ENCODE assay signal across 14 cellular contexts in genomic region chr15:50798684-50799083, GRCh38. TPM values are rescaled to one million over a fixed set of nuclear protein-coding genes. Genes with fewer than 3 reads are reported as not detected.
DNase-seq lines count a peak whose midpoint lies in the region; ATAC-seq and TF ChIP-seq lines count a peak whose summit lies in the region.
"Had no signal": no experiment of that assay in that cellular context is flagged by ENCODE, and none has a peak within 500 bp of the region (broad histone marks: within the 10 kb centered on the region; RNA-seq: fewer than 3 reads in every experiment).

No MANE protein-coding gene starts in this region.

- H3K4me1 ChIP-seq in mammary epithelial cell (ENCODE audit: insufficient read depth, low read length), result peaks cover 14% of the 10 kb centered on the region
- H3K4me1 ChIP-seq in trophoblast cell (ENCODE audit: control insufficient read depth in 1 of 2, insufficient read depth in 2 of 2, low read length in 2 of 2), result peaks cover 2 to 7% of the 10 kb centered on the region in 2 experiments
- H3K4me1 ChIP-seq: heart left ventricle had no signal

- 55% methylated on average over 3 of the region's 3 CpGs for WGBS in mammary epithelial cell (ENCODE audit: low coverage, missing lambda C conversion rate)
- WGBS in trophoblast cell (ENCODE audit: extremely low coverage, insufficient coverage, insufficient read length), result no CpG with 5 or more reads among the region's 3 CpGs

- H3K79me1 ChIP-seq in trophoblast cell (ENCODE audit: low read length), result no peaks in the 10 kb centered on the region

- dilution Hi-C loops in mammary epithelial cell (cut with HindIII; ENCODE audit: low sequenced_read_pairs), result no loop called here

- H3K9ac ChIP-seq in mammary epithelial cell (ENCODE audit: insufficient read depth, low read length) (no peak overlapping the region), trophoblast cell (ENCODE audit: low read length) (no peak overlapping the region)

- H3K4me3 ChIP-seq in GM12865 (ENCODE audit: low read depth, low read length) (no peak overlapping the region), mammary epithelial cell (replicated peaks in 1 of 3; ENCODE audit: insufficient read depth in 1 of 3, low read depth in 2 of 3, low read length in 3 of 3) (no peak overlapping the region), trophoblast cell (ENCODE audit: low read depth, low read length) (no peak overlapping the region)
- H3K4me3 ChIP-seq: heart left ventricle, lung, ovary had no signal

- no peak for ATAC-seq in GM21447 (IDR thresholded peaks at IDR 0.05; ENCODE audit: unreplicated experiment)
- ATAC-seq: CD8-positive, alpha-beta T cell; heart left ventricle had no signal

- H3K27ac ChIP-seq in mammary epithelial cell (ENCODE audit: insufficient read depth, low read depth, low read length) (no peak overlapping the region), trophoblast cell (ENCODE audit: low read depth, low read length) (peak overlapping the region; percentile 68)
- H3K27ac ChIP-seq: heart left ventricle, ovary had no signal

- no peak overlapping the region for H2AK5ac ChIP-seq in trophoblast cell (ENCODE audit: low read length)

- H4K12ac ChIP-seq in trophoblast cell (ENCODE audit: low read depth, low read length), result no peak overlapping the region

- no peak overlapping the region for H3K14ac ChIP-seq in trophoblast cell (ENCODE audit: low read length)

- no peak overlapping the region for H3K4ac ChIP-seq in trophoblast cell (ENCODE audit: low read depth, low read length)

- H3K23ac ChIP-seq in trophoblast cell (ENCODE audit: low read length), result no peak overlapping the region

- no peak overlapping the region for H3K18ac ChIP-seq in trophoblast cell (ENCODE audit: low read length)

- H2BK120ac ChIP-seq in trophoblast cell (ENCODE audit: insufficient read depth, low read length, poor library complexity), result no peak overlapping the region

- H3K4me2 ChIP-seq in mammary epithelial cell (ENCODE audit: insufficient read depth, low read depth, low read length), result no peak overlapping the region
- peak overlapping the region; percentile 37 for H3K4me2 ChIP-seq in trophoblast cell (ENCODE audit: low read length)

- H2BK12ac ChIP-seq in trophoblast cell (ENCODE audit: low read length), result no peak overlapping the region

- no peak overlapping the region for H4K8ac ChIP-seq in trophoblast cell (ENCODE audit: low read depth, low read length)

- in situ Hi-C loops in mammary epithelial cell (cut with MboI; ENCODE audit: low sequenced_read_pairs in 2 of 2), result no loop called here

- H3K36me3 ChIP-seq in mammary epithelial cell (ENCODE audit: insufficient read depth, low read length) (no peaks in the 10 kb centered on the region), trophoblast cell (ENCODE audit: control insufficient read depth in 1 of 2, insufficient read depth in 2 of 2, low read length in 2 of 2) (no peaks in the 10 kb centered on the region)
- H3K36me3 ChIP-seq: heart left ventricle, ovary had no signal

- intact Hi-C loops in mammary epithelial cell (cut with micrococcal nuclease), result no loop called here

- H4K91ac ChIP-seq in trophoblast cell (ENCODE audit: low read depth, low read length), result no peak overlapping the region

- H3K27me3 ChIP-seq in mammary epithelial cell (ENCODE audit: insufficient read depth, low read length), result no peaks in the 10 kb centered on the region
- H3K27me3 ChIP-seq in trophoblast cell (ENCODE audit: insufficient read depth, low read length), result no peaks in the 10 kb centered on the region
- H3K27me3 ChIP-seq: heart left ventricle, ovary had no signal

- H2AFZ ChIP-seq in mammary epithelial cell (ENCODE audit: low read depth, low read length) (no peak overlapping the region), trophoblast cell (ENCODE audit: insufficient read depth, low read length, poor library complexity) (no peak overlapping the region)

- no peak overlapping the region for H2BK5ac ChIP-seq in trophoblast cell (ENCODE audit: low read depth, low read length, poor library complexity)

- no peaks in the 10 kb centered on the region for H4K20me1 ChIP-seq in mammary epithelial cell (ENCODE audit: insufficient read depth, low read length)

- CTCF ChIA-PET in mammary epithelial cell (lab: Charles Lee; ENCODE audit: low non-redundant PET), result no interaction called here

- H3K9me3 ChIP-seq in mammary epithelial cell (replicated peaks; ENCODE audit: insufficient read depth, low read length) (no peaks in the 10 kb centered on the region), trophoblast cell (ENCODE audit: insufficient read depth, low read depth, low read length) (no peaks in the 10 kb centered on the region)
- H3K9me3 ChIP-seq: heart left ventricle, ovary had no signal

- BruUV-seq in mammary epithelial cell (replicated peaks; lab: Mats Ljungman, UMichigan), result no TSS peak

- no peak for TF ChIP-seq CTCF in GM12865 (IDR thresholded peaks at IDR 0.05; ENCODE audit: insufficient read depth, low read depth, low read length, missing control alignments)
- TF ChIP-seq CTCF in mammary epithelial cell (conservative IDR thresholded peaks at IDR 0.05 in 1 of 2, IDR thresholded peaks at IDR 0.05 in 1 of 2; ENCODE audit: extremely low read depth in 1 of 2, insufficient read depth in 1 of 2, low read depth in 1 of 2, low read length in 2 of 2), result no peak

- no peaks in the 10 kb centered on the region for H3K79me2 ChIP-seq in mammary epithelial cell (ENCODE audit: insufficient read depth, low read length)
- no peaks in the 10 kb centered on the region for H3K79me2 ChIP-seq in trophoblast cell (ENCODE audit: control insufficient read depth, insufficient read depth, low read length, poor library complexity)

- DNase-seq in GM12865 (ENCODE audit: low read depth) (peak; percentile 5), NCI-H446 treated with DMSO at 0.1 percent for 48 hours (lab: John Stamatoyannopoulos, UW) (peak; percentile 17), mammary epithelial cell (peak; percentile 45), trophoblast cell (no peak), NCI-H1417 treated with DMSO at 0.1 percent for 48 hours (lab: John Stamatoyannopoulos, UW) (no peak), GM03348 (ENCODE audit: low spot score) (no peak), superior temporal gyrus (ENCODE audit: extremely low spot score) (no peak)
- DNase-seq: CD8-positive, alpha-beta T cell; H9; heart left ventricle; ovary; RPMI8226 had no signal

RNA-seq across cellular contexts. Expression of gene SPPL2A, which starts 33.2 kb away (rescaled TPM):
- total RNA-seq in mammary epithelial cell, result 100 to 1,000 TPM in 1 of 2 donors, 10 to 100 TPM in 1; 76.8 to 107 TPM
- 32.0 TPM for polyA plus RNA-seq in mammary epithelial cell
- polyA minus RNA-seq in mammary epithelial cell, result 57.2 TPM
- 56.0 and 59.8 TPM in 2 replicates for polyA plus RNA-seq in trophoblast cell (2013)

Comparison
In these comparisons a context has a peak if more than half of its experiments do, and no peak if none do; other contexts are left out.
1. DNase-seq: peak in GM12865 (single experiment), NCI-H446 treated with DMSO at 0.1 percent for 48 hours (single experiment) and mammary epithelial cell (single experiment); none in trophoblast cell (0 of 2), NCI-H1417 treated with DMSO at 0.1 percent for 48 hours (single experiment), GM03348 (single experiment) and superior temporal gyrus (single experiment).